ENCODE assay signal across 21 cellular contexts in genomic region chr10:132764108-132764507, GRCh38. TPM values are rescaled to one million over a fixed set of nuclear protein-coding genes. Genes with fewer than 3 reads are reported as not detected.
A peak's percentile ranks its signal among the peaks of the same experiment; 100 is the strongest.
DNase-seq lines count a peak whose midpoint lies in the region; ATAC-seq and TF ChIP-seq lines count a peak whose summit lies in the region.
"Had no signal": no experiment of that assay in that cellular context is flagged by ENCODE, and none has a peak within 500 bp of the region (broad histone marks: within the 10 kb centered on the region; RNA-seq: fewer than 3 reads in every experiment).

No MANE protein-coding gene starts in this region.

- peak; percentile 37; the same call in 1 of the 2 replicates for ATAC-seq in PC-3
- ATAC-seq in memory B cell (ENCODE audit: low read depth): no peak
- ATAC-seq in stimulated activated naive B cell treated with anti-CD40 and anti-IgM and Interleukin-4, amounts not matched to agents 10 μg/mL and 1 μg/mL and 100 μg/mL, for 72 hours (replicated peaks): no peak
- ATAC-seq: HepG2 had no signal

- no peak overlapping the region for H3K4me3 Mint-ChIP-seq in memory B cell
- no peak overlapping the region for H3K4me3 Mint-ChIP-seq in stimulated activated naive B cell treated with anti-CD40 and anti-IgM and Interleukin-4, amounts not matched to agents 10 μg/mL and 1 μg/mL and 100 μg/mL, for 72 hours
- H3K4me3 Mint-ChIP-seq: CD14-positive monocyte, HFFc6 had no signal

- TF ChIP-seq EP300 in stomach (IDR thresholded peaks at IDR 0.05): no peak
- TF ChIP-seq EP300 in sigmoid colon (IDR thresholded peaks at IDR 0.05): no peak

- TF ChIP-seq CTCF in PC-3 (conservative IDR thresholded peaks at IDR 0.05; ENCODE audit: low read depth, low read length) (no peak), stomach (IDR thresholded peaks at IDR 0.05) (no peak), sigmoid colon (IDR thresholded peaks at IDR 0.05) (no peak)

- H3K36me3 ChIP-seq in PC-3 (ENCODE audit: low read depth, low read length) (no peaks in the 10 kb centered on the region), stomach (peaks cover 0 to 72% (median 51%) of the 10 kb centered on the region in 4 donors), sigmoid colon (peaks cover 0 to 61% (median 21%) of the 10 kb centered on the region in 4 donors)

- no peaks in the 10 kb centered on the region for H3K27me3 ChIP-seq in PC-3 (ENCODE audit: low read length)
- H3K27me3 ChIP-seq in stomach: no peaks in the 10 kb centered on the region
- no peaks in the 10 kb centered on the region for H3K27me3 ChIP-seq in sigmoid colon

- H4K20me1 ChIP-seq in PC-3 (ENCODE audit: low read length): no peaks in the 10 kb centered on the region

- no peak for TF ChIP-seq POLR2A in stomach (IDR thresholded peaks at IDR 0.05)
- TF ChIP-seq POLR2A in sigmoid colon (IDR thresholded peaks at IDR 0.05): no peak

- 44 to 72% (median 57%) methylated on average over 11 of the region's 11 CpGs for WGBS in stomach, 5 donors
- 88 to 90% methylated on average over 11 of the region's 11 CpGs for WGBS in sigmoid colon, 2 donors

- POLR2A ChIA-PET in PC-3 (lab: Charles Lee; ENCODE audit: unreplicated experiment): interaction anchor here (0.6 kb wide), 1 partner anchor 232 kb away, joined by 3 read pairs; no protein-coding TSS in a partner anchor

- H3K9me3 ChIP-seq in PC-3 (ENCODE audit: low read length) (no peaks in the 10 kb centered on the region), stomach (no peaks in the 10 kb centered on the region), sigmoid colon (no peaks in the 10 kb centered on the region)

- H3K36me3 Mint-ChIP-seq in memory B cell: peaks cover 30% of the 10 kb centered on the region
- H3K36me3 Mint-ChIP-seq in stimulated activated naive B cell treated with anti-CD40 and anti-IgM and Interleukin-4, amounts not matched to agents 10 μg/mL and 1 μg/mL and 100 μg/mL, for 72 hours: peaks cover 50 to 63% of the 10 kb centered on the region in 2 donors

- H3K9me2 ChIP-seq in PC-3 (replicated peaks; ENCODE audit: low read length): no peaks in the 10 kb centered on the region

- no peaks in the 10 kb centered on the region for H3K27me3 Mint-ChIP-seq in memory B cell
- no peaks in the 10 kb centered on the region for H3K27me3 Mint-ChIP-seq in stimulated activated naive B cell treated with anti-CD40 and anti-IgM and Interleukin-4, amounts not matched to agents 10 μg/mL and 1 μg/mL and 100 μg/mL, for 72 hours

- peak overlapping the region; percentile 32 for H3K27ac Mint-ChIP-seq in memory B cell
- peak overlapping the region; percentile 65 for H3K27ac Mint-ChIP-seq in stimulated activated naive B cell treated with anti-CD40 and anti-IgM and Interleukin-4, amounts not matched to agents 10 μg/mL and 1 μg/mL and 100 μg/mL, for 72 hours
- H3K27ac Mint-ChIP-seq: HFFc6 had no signal

- no peak overlapping the region for H2AFZ ChIP-seq in PC-3 (ENCODE audit: low read length)

- H3K4me2 ChIP-seq in PC-3 (ENCODE audit: low read length): no peak overlapping the region

- no peaks in the 10 kb centered on the region for H3K9me3 Mint-ChIP-seq in memory B cell
- H3K9me3 Mint-ChIP-seq in stimulated activated naive B cell treated with anti-CD40 and anti-IgM and Interleukin-4, amounts not matched to agents 10 μg/mL and 1 μg/mL and 100 μg/mL, for 72 hours: no peaks in the 10 kb centered on the region
- H3K9me3 Mint-ChIP-seq: HFFc6 had no signal

- H3F3A ChIP-seq in PC-3 (ENCODE audit: low read length, unreplicated experiment): no peaks in the 10 kb centered on the region

- H3K4me3 ChIP-seq in PC-3 (ENCODE audit: low read length): no peak overlapping the region
- no peak overlapping the region for H3K4me3 ChIP-seq in stomach
- no peak overlapping the region for H3K4me3 ChIP-seq in sigmoid colon

- intact Hi-C loops in PC-3 (cut with micrococcal nuclease) (no loop called here), stomach (cut with DNase I; ENCODE audit: low total_unique reads) (no loop called here), sigmoid colon (cut with DNase I) (no loop called here)

- no peak overlapping the region for H3K27ac ChIP-seq in PC-3 (ENCODE audit: low read length)
- H3K27ac ChIP-seq in caudate nucleus (ENCODE audit: low read depth, low read length): peak overlapping the region; percentile 9
- H3K27ac ChIP-seq in stomach: no peak overlapping the region
- H3K27ac ChIP-seq in sigmoid colon: no peak overlapping the region
- H3K27ac ChIP-seq: RWPE1 had no signal

- DNase-seq in PC-3 (peak; percentile 11), caudate nucleus (lab: John Stamatoyannopoulos, UW) (no peak), memory B cell (ENCODE audit: low spot score in 2 of 2) (no peak), stomach (no peak), sigmoid colon (no peak), COLO668 (lab: John Stamatoyannopoulos, UW; ENCODE audit: unreplicated experiment) (no peak), Ammon's horn (ENCODE audit: low spot score) (no peak)
- DNase-seq in stimulated activated naive B cell treated with anti-CD40 and anti-IgM and Interleukin-4, amounts not matched to agents 10 μg/mL and 1 μg/mL and 100 μg/mL, for 72 hours: no peak
- DNase-seq: COR-L47, HFFc6, KBM-7, MV-4-11, NCI-H1694 treated with DMSO at 0.1 percent for 48 hours, NCI-H2227 treated with DMSO at 0.1 percent for 48 hours, NCI-H510A treated with DMSO at 0.1 percent for 48 hours, NCI-H774, OCI-M1, SIG-M5 had no signal

- CTCF ChIA-PET in PC-3 (lab: Charles Lee): no interaction called here

- H3K4me1 ChIP-seq in PC-3 (ENCODE audit: insufficient read depth, low read length) (no peaks in the 10 kb centered on the region; the same call in 1 of the 2 replicates), stomach (peaks cover 0 to 19% (median 4%) of the 10 kb centered on the region in 4 donors), sigmoid colon (no peaks in the 10 kb centered on the region)

- H3K4me1 Mint-ChIP-seq in memory B cell: peaks cover 9% of the 10 kb centered on the region
- peaks cover 7 to 9% of the 10 kb centered on the region in 2 donors for H3K4me1 Mint-ChIP-seq in stimulated activated naive B cell treated with anti-CD40 and anti-IgM and Interleukin-4, amounts not matched to agents 10 μg/mL and 1 μg/mL and 100 μg/mL, for 72 hours
- H3K4me1 Mint-ChIP-seq: CD14-positive monocyte had no signal

- H3K79me2 ChIP-seq in PC-3 (ENCODE audit: low read length): no peaks in the 10 kb centered on the region

- no peak overlapping the region for H3K9ac ChIP-seq in PC-3 (ENCODE audit: low read length)

- no TSS peak for BruUV-seq in PC-3 (replicated peaks; lab: Mats Ljungman, UMichigan)

RNA-seq across cellular contexts. Expression of gene NKX6-2, which starts 21.8 kb away (rescaled TPM):
- total RNA-seq in PC-3 (2014; rRNA removed) (not detected in 2 replicates), stomach (10 to 100 TPM in 2 of 5 donors, 1 to 10 TPM in 1, not detected in 2; 9.0 to 75.8 (median 11.1) TPM), sigmoid colon (not detected)
- polyA plus RNA-seq in stomach (10 to 100 TPM in 1 of 3 donors, 1 to 10 TPM in 1, under 1 TPM in 1; 0.65 to 29.0 (median 1.3) TPM), sigmoid colon (under 1 TPM in 2 of 3 donors, not detected in 1; 0.01 to 0.60 TPM)
- total RNA-seq: HepG2, HFFc6 had no signal
- polyA plus RNA-seq: CD14-positive monocyte, HepG2 had no signal
